ENCODE assay signal across 8 cellular contexts in genomic region chr17:16653367-16654041, GRCh38. TPM values are rescaled to one million over a fixed set of nuclear protein-coding genes. Genes with fewer than 3 reads are reported as not detected.
DNase-seq lines count a peak whose midpoint lies in the region; ATAC-seq and TF ChIP-seq lines count a peak whose summit lies in the region.

TSS of gene ZNF624 (minus strand) at chr17:16653850.

- peak within 1 kb of the TSS; percentile 76 for H3K27ac Mint-ChIP-seq in HFFc6
- H3K27ac Mint-ChIP-seq in activated naive CD8-positive, alpha-beta T cell treated with anti-CD3 and anti-CD28 coated beads for 36 hours: peak within 1 kb of the TSS; percentile 67
- H3K27ac Mint-ChIP-seq in glutamatergic neuron (ENCODE audit: unreplicated experiment): peak within 1 kb of the TSS; percentile 48

- DNase-seq in GM06990 (ENCODE audit: extremely low read depth, insufficient read length) (peak; percentile 89), HFFc6 (peak; percentile 82), NB4 (ENCODE audit: low read depth) (peak; percentile 93), SKM-1 (lab: John Stamatoyannopoulos, UW; ENCODE audit: unreplicated experiment) (peak; percentile 67), glutamatergic neuron (peak; percentile 95), omental fat pad (ENCODE audit: low spot score) (peak; percentile 73), testis (peak; percentile 95)
- DNase-seq in activated naive CD8-positive, alpha-beta T cell treated with anti-CD3 and anti-CD28 coated beads for 36 hours: peak; percentile 90

- no peaks in the 10 kb centered on the region for H3K27me3 Mint-ChIP-seq in HFFc6 (ENCODE audit: insufficient read depth)
- H3K27me3 Mint-ChIP-seq in activated naive CD8-positive, alpha-beta T cell treated with anti-CD3 and anti-CD28 coated beads for 36 hours: no peaks in the 10 kb centered on the region
- H3K27me3 Mint-ChIP-seq in glutamatergic neuron (ENCODE audit: unreplicated experiment): peaks cover 1% of the 10 kb centered on the region

- peak within 1 kb of the TSS; percentile 82 for H3K4me3 ChIP-seq in GM06990 (replicated peaks; ENCODE audit: low read depth, low read length)
- peak within 1 kb of the TSS; percentile 84 for H3K4me3 ChIP-seq in NB4 (ENCODE audit: low read depth, low read length)
- H3K4me3 ChIP-seq in testis: peak within 1 kb of the TSS; percentile 81 to 87

- peak; percentile 97 for ATAC-seq in omental fat pad (ENCODE audit: low FRiP score)

- H3K36me3 ChIP-seq in GM06990 (ENCODE audit: control insufficient read depth, insufficient read depth, low read length) (no peaks in the 10 kb centered on the region), testis (ENCODE audit: low read depth, missing control alignments) (no peaks in the 10 kb centered on the region)

- peak; percentile 53 for TF ChIP-seq POLR2A in NB4 (IDR thresholded peaks at IDR 0.05; ENCODE audit: extremely low read depth, insufficient read length)
- no peak for TF ChIP-seq POLR2A in testis (IDR thresholded peaks at IDR 0.05)

- peaks cover 9% of the 10 kb centered on the region for H3K4me1 ChIP-seq in testis

- H3K4me1 Mint-ChIP-seq in HFFc6 (ENCODE audit: low read depth): peaks cover 20% of the 10 kb centered on the region
- peaks cover 10% of the 10 kb centered on the region for H3K4me1 Mint-ChIP-seq in activated naive CD8-positive, alpha-beta T cell treated with anti-CD3 and anti-CD28 coated beads for 36 hours
- H3K4me1 Mint-ChIP-seq in glutamatergic neuron (ENCODE audit: low read depth, unreplicated experiment): no peaks in the 10 kb centered on the region

- WGBS in testis, 2 donors: 0% methylated on average over 22 to 55 of the region's 55 CpGs

- H3K4me3 Mint-ChIP-seq in HFFc6 (peak within 1 kb of the TSS; percentile 89), glutamatergic neuron (ENCODE audit: unreplicated experiment) (peak within 1 kb of the TSS; percentile 78)
- peak within 1 kb of the TSS; percentile 83 for H3K4me3 Mint-ChIP-seq in activated naive CD8-positive, alpha-beta T cell treated with anti-CD3 and anti-CD28 coated beads for 36 hours

- intact Hi-C loops in testis (cut with DNase I; ENCODE audit: low total_unique reads): no loop called here

- no peaks in the 10 kb centered on the region for H3K27me3 ChIP-seq in GM06990 (replicated peaks; ENCODE audit: control insufficient read depth, insufficient read depth, low read length)
- H3K27me3 ChIP-seq in testis: no peaks in the 10 kb centered on the region

- no peaks in the 10 kb centered on the region for H3K9me3 ChIP-seq in testis

- no peak for TF ChIP-seq CTCF in GM06990 (IDR thresholded peaks at IDR 0.05; ENCODE audit: insufficient read depth, low read length, poor library complexity, severe bottlenecking)
- TF ChIP-seq CTCF in HFFc6 (IDR thresholded peaks at IDR 0.05): no peak
- no peak for TF ChIP-seq CTCF in NB4 (IDR thresholded peaks at IDR 0.05; ENCODE audit: low read depth, low read length)
- no peak for TF ChIP-seq CTCF in glutamatergic neuron (IDR thresholded peaks at IDR 0.05; ENCODE audit: partially characterized antibody, unreplicated experiment)
- TF ChIP-seq CTCF in omental fat pad (IDR thresholded peaks at IDR 0.05): no peak
- peak in 2 of 3 experiments; percentile 7 to 14 for TF ChIP-seq CTCF in testis (IDR thresholded peaks at IDR 0.05)

- no peaks in the 10 kb centered on the region for H3K9me3 Mint-ChIP-seq in HFFc6
- no peaks in the 10 kb centered on the region for H3K9me3 Mint-ChIP-seq in activated naive CD8-positive, alpha-beta T cell treated with anti-CD3 and anti-CD28 coated beads for 36 hours
- H3K9me3 Mint-ChIP-seq in glutamatergic neuron (ENCODE audit: unreplicated experiment): peaks cover 2% of the 10 kb centered on the region

- peak within 1 kb of the TSS; percentile 94 to 99 for H3K27ac ChIP-seq in testis

- H3K36me3 Mint-ChIP-seq in HFFc6 (ENCODE audit: low read depth) (peaks cover 12% of the 10 kb centered on the region), glutamatergic neuron (ENCODE audit: unreplicated experiment) (no peaks in the 10 kb centered on the region)
- no peaks in the 10 kb centered on the region for H3K36me3 Mint-ChIP-seq in activated naive CD8-positive, alpha-beta T cell treated with anti-CD3 and anti-CD28 coated beads for 36 hours

RNA-seq across cellular contexts. Expression of gene ZNF624, which starts in this region (rescaled TPM):
- total RNA-seq in HFFc6 (2021; fragmentation: NEBNext Ultra II Directional; extraction: Animal tissue kit (Norgen Biotek cat#: 25700)): 1 to 10 TPM; 2.6 to 3.6 (median 2.9) TPM
- total RNA-seq in activated naive CD8-positive, alpha-beta T cell treated with anti-CD3 and anti-CD28 coated beads for 36 hours: 1 to 10 TPM; 3.9 to 4.0 TPM
- total RNA-seq in glutamatergic neuron (ENCODE audit: unreplicated experiment) (11.2 TPM), omental fat pad (1 to 10 TPM; 3.0 to 4.1 (median 3.5) TPM), testis (10 to 100 TPM; 17.3 to 17.8 TPM)
- 5.6 TPM for polyA plus RNA-seq in testis (ENCODE audit: insufficient read depth, low read depth, low replicate concordance)

Comparison
In these comparisons a context has a peak if more than half of its experiments do, and no peak if none do; other contexts are left out.
1. Peak in every context shown above with its lines: DNase-seq, ATAC-seq, H3K4me3 ChIP-seq and H3K27ac ChIP-seq.
2. CTCF ChIP-seq: peak in testis (2 of 3); none in GM06990 (single experiment), HFFc6 (single experiment), NB4 (single experiment), glutamatergic neuron (single experiment) and omental fat pad (0 of 3).